8 cellular contexts compared by ENCODE assay signal in genomic region chr2:96143848-96144480, GRCh38. TPM values are rescaled to one million over a fixed set of nuclear protein-coding genes. Genes with fewer than 3 reads are reported as not detected.
DNase-seq lines count a peak whose midpoint lies in the region; ATAC-seq and TF ChIP-seq lines count a peak whose summit lies in the region.

No MANE protein-coding gene starts in this region.

- no peak for TF ChIP-seq POLR2A in gastroesophageal sphincter (IDR thresholded peaks at IDR 0.05)

- H3K9me3 ChIP-seq in duodenal mucosa (ENCODE audit: control insufficient read depth in 1 of 2, low read length in 2 of 2) = no peaks in the 10 kb centered on the region
- H3K9me3 ChIP-seq in gastroesophageal sphincter = no peaks in the 10 kb centered on the region

- peaks cover 26 to 44% of the 10 kb centered on the region in 2 donors for H3K4me1 ChIP-seq in duodenal mucosa (ENCODE audit: control insufficient read depth in 1 of 2, insufficient read depth in 2 of 2, low read length in 2 of 2)
- peaks cover 0 to 45% (median 8%) of the 10 kb centered on the region in 3 donors for H3K4me1 ChIP-seq in gastroesophageal sphincter

- CTCF ChIA-PET in HEK293T (lab: Yijun Ruan, JAX) = interaction anchor here (1.0 kb wide), 1 partner anchor 30 kb away, joined by 3 read pairs; no protein-coding TSS in a partner anchor

- peak overlapping the region; percentile 61 to 70 for H3K4me3 ChIP-seq in duodenal mucosa (ENCODE audit: low read depth in 1 of 2, low read length in 2 of 2)
- peak overlapping the region in 1 of 2 donors; percentile 65 for H3K4me3 ChIP-seq in gastroesophageal sphincter

- peak overlapping the region; percentile 92 for H3K4me3 Mint-ChIP-seq in T-helper 1 cell treated with Interleukin-12 subunit alpha and Interleukin-12 subunit beta and Interleukin-4 antibody, amounts not matched to agents 30 μg/mL and 1 μg/mL, for 36 hours

- DNase-seq in HEK293T (ENCODE audit: extremely low spot score) (peak; percentile 41), posterior cingulate gyrus (peak in 8 of 10 donors; percentile 35 to 92 (median 54))

- no peaks in the 10 kb centered on the region for H3K9me3 Mint-ChIP-seq in T-helper 1 cell treated with Interleukin-12 subunit alpha and Interleukin-12 subunit beta and Interleukin-4 antibody, amounts not matched to agents 30 μg/mL and 1 μg/mL, for 36 hours

- H3K27me3 ChIP-seq in duodenal mucosa (ENCODE audit: control insufficient read depth in 1 of 2, insufficient read depth in 2 of 2, low read length in 2 of 2) (no peaks in the 10 kb centered on the region), gastroesophageal sphincter (no peaks in the 10 kb centered on the region)

- peak overlapping the region; percentile 89 for H3K27ac Mint-ChIP-seq in T-helper 1 cell treated with Interleukin-12 subunit alpha and Interleukin-12 subunit beta and Interleukin-4 antibody, amounts not matched to agents 30 μg/mL and 1 μg/mL, for 36 hours

- intact Hi-C loops in posterior cingulate gyrus (cut with DNase I) = loop anchor here (2.0 kb wide), 1 partner anchor 123 kb away; the partner anchor contains the start of gene CIAO1

- TF ChIP-seq CTCF in C4-2B (conservative IDR thresholded peaks at IDR 0.05) = peak; percentile 65
- no peak for TF ChIP-seq CTCF in gastroesophageal sphincter (IDR thresholded peaks at IDR 0.05)

- ATAC-seq in HG03159 (IDR thresholded peaks at IDR 0.05; ENCODE audit: unreplicated experiment) = no peak
- no peak for ATAC-seq in gastroesophageal sphincter
- no peak for ATAC-seq in GM21717 (IDR thresholded peaks at IDR 0.05; ENCODE audit: unreplicated experiment)

- H3K9ac ChIP-seq in duodenal mucosa (ENCODE audit: low read depth in 1 of 2, low read length in 2 of 2) = peak overlapping the region; percentile 6 to 59

- no peaks in the 10 kb centered on the region for H3K27me3 Mint-ChIP-seq in T-helper 1 cell treated with Interleukin-12 subunit alpha and Interleukin-12 subunit beta and Interleukin-4 antibody, amounts not matched to agents 30 μg/mL and 1 μg/mL, for 36 hours (ENCODE audit: low read depth)

- H3K27ac ChIP-seq in C4-2B (peak overlapping the region; percentile 96), duodenal mucosa (ENCODE audit: low read depth, low read length) (no peak overlapping the region), gastroesophageal sphincter (peak overlapping the region in 1 of 4 donors; percentile 78)

- H3K36me3 Mint-ChIP-seq in T-helper 1 cell treated with Interleukin-12 subunit alpha and Interleukin-12 subunit beta and Interleukin-4 antibody, amounts not matched to agents 30 μg/mL and 1 μg/mL, for 36 hours (ENCODE audit: low read depth) = peaks cover 13% of the 10 kb centered on the region

- H3K36me3 ChIP-seq in duodenal mucosa (ENCODE audit: control insufficient read depth in 1 of 2, insufficient read depth in 2 of 2, low read length in 2 of 2) = no peaks in the 10 kb centered on the region
- no peaks in the 10 kb centered on the region for H3K36me3 ChIP-seq in gastroesophageal sphincter

- WGBS in gastroesophageal sphincter (ENCODE audit: low coverage in 1 of 2), 2 donors = 86% methylated on average over 2 of the region's 23 CpGs; no CpG with 5 or more reads in 1 of the 2 donors

- POLR2A ChIA-PET in HEK293T (lab: Yijun Ruan, JAX) = no interaction called here

- TF ChIP-seq EP300 in gastroesophageal sphincter (IDR thresholded peaks at IDR 0.05) = no peak

- H3K4me1 Mint-ChIP-seq in T-helper 1 cell treated with Interleukin-12 subunit alpha and Interleukin-12 subunit beta and Interleukin-4 antibody, amounts not matched to agents 30 μg/mL and 1 μg/mL, for 36 hours (ENCODE audit: low read depth) = peaks cover 49% of the 10 kb centered on the region

TF ChIP-seq in HEK293T, 16 proteins besides CTCF, POLR2A, EP300 and RAD21:
- TF ChIP-seq LEF1 (IDR thresholded peaks at IDR 0.05; ENCODE audit: borderline replicate concordance) (no peak), ARNT (IDR thresholded peaks at IDR 0.05) (no peak)

RNA-seq across cellular contexts. Expression of gene DUSP2, which starts 1.3 kb away (rescaled TPM):
- 1 to 10 TPM in 1 of 4 donors, under 1 TPM in 2, not detected in 1; 0.23 to 5.4 (median 0.40) TPM for total RNA-seq in gastroesophageal sphincter

RNA-seq across cellular contexts. Expression of gene ASTL, which starts 5.7 kb away (rescaled TPM):
- not detected for total RNA-seq in gastroesophageal sphincter

RNA-seq across cellular contexts. Expression of gene ADRA2B, which starts 27.6 kb away (rescaled TPM):
- 1 to 10 TPM; 1.3 to 4.9 (median 2.1) TPM for total RNA-seq in gastroesophageal sphincter
